Comparison of ENCODE assay signal across 13 cellular contexts in genomic region chr1:61142726-61143500, GRCh38.
DNase-seq lines count a peak whose midpoint lies in the region; ATAC-seq and TF ChIP-seq lines count a peak whose summit lies in the region.
"Had no signal": no experiment of that assay in that cellular context is flagged by ENCODE, and none has a peak within 500 bp of the region (broad histone marks: within the 10 kb centered on the region; RNA-seq: fewer than 3 reads in every experiment).

No MANE protein-coding gene starts in this region.

- H3K4me1 ChIP-seq in prostate gland (replicated peaks): peaks cover 17% of the 10 kb centered on the region
- H3K4me1 ChIP-seq: SJSA1 had no signal

- no peaks in the 10 kb centered on the region for H3K9me3 Mint-ChIP-seq in activated T-helper 17 cell treated with anti-CD3 and anti-CD28 coated beads, Interleukin-2, amount 50 U/mL, for 72 hours

- no peaks in the 10 kb centered on the region for H3K36me3 ChIP-seq in prostate gland
- H3K36me3 ChIP-seq: SJSA1 had no signal

- DNase-seq in EH (ENCODE audit: low read depth) (peak; percentile 13), NCI-H510A treated with DMSO at 0.1 percent for 48 hours (lab: John Stamatoyannopoulos, UW) (peak; percentile 96), coronary artery (ENCODE audit: low spot score) (no peak), prostate gland (ENCODE audit: low spot score) (peak; percentile 69), T-helper 1 cell (no peak)
- DNase-seq: activated CD4-positive, alpha-beta T cell treated with anti-CD3 and anti-CD28 coated beads for 36 hours; activated effector memory CD4-positive, alpha-beta T cell treated with anti-CD3 and anti-CD28 coated beads, Interleukin-2, amount 50 U/mL, for 16 hours; effector CD8-positive, alpha-beta T cell had no signal

- no peak for TF ChIP-seq POLR2A in prostate gland (IDR thresholded peaks at IDR 0.05)

- no peaks in the 10 kb centered on the region for H3K9me3 ChIP-seq in prostate gland
- H3K9me3 ChIP-seq: SJSA1 had no signal

- H3K4me3 ChIP-seq in coronary artery (peak overlapping the region; percentile 27), prostate gland (peak overlapping the region in 1 of 2 donors; percentile 5)
- H3K4me3 ChIP-seq: GM12878, SJSA1 had no signal

- ATAC-seq in GM21786 (IDR thresholded peaks at IDR 0.05; ENCODE audit: unreplicated experiment) (no peak), HG02852 (IDR thresholded peaks at IDR 0.05; ENCODE audit: unreplicated experiment) (no peak)
- no peak for ATAC-seq in activated T-helper 17 cell treated with anti-CD3 and anti-CD28 coated beads, Interleukin-2, amount 50 U/mL, for 72 hours (replicated peaks)
- ATAC-seq: activated CD4-positive, alpha-beta T cell treated with anti-CD3 and anti-CD28 coated beads for 36 hours; GM12878 had no signal

- H3K4me3 Mint-ChIP-seq in activated T-helper 17 cell treated with anti-CD3 and anti-CD28 coated beads, Interleukin-2, amount 50 U/mL, for 72 hours: no peak overlapping the region
- H3K4me3 Mint-ChIP-seq: activated CD4-positive, alpha-beta T cell treated with anti-CD3 and anti-CD28 coated beads for 36 hours had no signal

- H3K27ac Mint-ChIP-seq in activated T-helper 17 cell treated with anti-CD3 and anti-CD28 coated beads, Interleukin-2, amount 50 U/mL, for 72 hours: no peak overlapping the region
- H3K27ac Mint-ChIP-seq: activated CD4-positive, alpha-beta T cell treated with anti-CD3 and anti-CD28 coated beads for 36 hours had no signal

- no peaks in the 10 kb centered on the region for H3K4me1 Mint-ChIP-seq in activated T-helper 17 cell treated with anti-CD3 and anti-CD28 coated beads, Interleukin-2, amount 50 U/mL, for 72 hours
- H3K4me1 Mint-ChIP-seq: activated CD4-positive, alpha-beta T cell treated with anti-CD3 and anti-CD28 coated beads for 36 hours had no signal

- no peaks in the 10 kb centered on the region for H3K36me3 Mint-ChIP-seq in activated T-helper 17 cell treated with anti-CD3 and anti-CD28 coated beads, Interleukin-2, amount 50 U/mL, for 72 hours (ENCODE audit: low read depth)

- H3K27me3 ChIP-seq in prostate gland (replicated peaks; ENCODE audit: insufficient read depth): no peaks in the 10 kb centered on the region
- H3K27me3 ChIP-seq: SJSA1 had no signal

- WGBS in prostate gland: 45% methylated on average over 11 of the region's 11 CpGs

- peak overlapping the region in 1 of 2 donors; percentile 63 for H3K27ac ChIP-seq in coronary artery
- peak overlapping the region; percentile 59 to 77 for H3K27ac ChIP-seq in prostate gland
- H3K27ac ChIP-seq: SJSA1 had no signal

- intact Hi-C loops in prostate gland (cut with DNase I): no loop called here

- TF ChIP-seq CTCF in coronary artery (IDR thresholded peaks at IDR 0.05) (no peak), prostate gland (IDR thresholded peaks at IDR 0.05) (no peak)

- no peaks in the 10 kb centered on the region for H3K27me3 Mint-ChIP-seq in activated T-helper 17 cell treated with anti-CD3 and anti-CD28 coated beads, Interleukin-2, amount 50 U/mL, for 72 hours
- H3K27me3 Mint-ChIP-seq: activated CD4-positive, alpha-beta T cell treated with anti-CD3 and anti-CD28 coated beads for 36 hours had no signal

Comparison
In these comparisons a context has a peak if more than half of its experiments do, and no peak if none do; other contexts are left out.
1. DNase-seq: peak in EH (single experiment), NCI-H510A treated with DMSO at 0.1 percent for 48 hours (single experiment) and prostate gland (single experiment); none in coronary artery (single experiment) and T-helper 1 cell (0 of 5).